In genomic region chr3:160924776-160925175, GRCh38 we compare ENCODE assay signal across 7 cellular contexts.
"Had no signal": no experiment of that assay in that cellular context is flagged by ENCODE, and none has a peak within 500 bp of the region (broad histone marks: within the 10 kb centered on the region; RNA-seq: fewer than 3 reads in every experiment).

No MANE protein-coding gene starts in this region.

- H3K4me3 ChIP-seq: GM12878 had no signal

- ATAC-seq: GM12878 had no signal

- DNase-seq: GDM1, GF-D8 had no signal

- FAIRE-seq: G401.6, GM12878, GM12891, GM18507, GM19239 had no signal
